In the genomic region with DNA sequence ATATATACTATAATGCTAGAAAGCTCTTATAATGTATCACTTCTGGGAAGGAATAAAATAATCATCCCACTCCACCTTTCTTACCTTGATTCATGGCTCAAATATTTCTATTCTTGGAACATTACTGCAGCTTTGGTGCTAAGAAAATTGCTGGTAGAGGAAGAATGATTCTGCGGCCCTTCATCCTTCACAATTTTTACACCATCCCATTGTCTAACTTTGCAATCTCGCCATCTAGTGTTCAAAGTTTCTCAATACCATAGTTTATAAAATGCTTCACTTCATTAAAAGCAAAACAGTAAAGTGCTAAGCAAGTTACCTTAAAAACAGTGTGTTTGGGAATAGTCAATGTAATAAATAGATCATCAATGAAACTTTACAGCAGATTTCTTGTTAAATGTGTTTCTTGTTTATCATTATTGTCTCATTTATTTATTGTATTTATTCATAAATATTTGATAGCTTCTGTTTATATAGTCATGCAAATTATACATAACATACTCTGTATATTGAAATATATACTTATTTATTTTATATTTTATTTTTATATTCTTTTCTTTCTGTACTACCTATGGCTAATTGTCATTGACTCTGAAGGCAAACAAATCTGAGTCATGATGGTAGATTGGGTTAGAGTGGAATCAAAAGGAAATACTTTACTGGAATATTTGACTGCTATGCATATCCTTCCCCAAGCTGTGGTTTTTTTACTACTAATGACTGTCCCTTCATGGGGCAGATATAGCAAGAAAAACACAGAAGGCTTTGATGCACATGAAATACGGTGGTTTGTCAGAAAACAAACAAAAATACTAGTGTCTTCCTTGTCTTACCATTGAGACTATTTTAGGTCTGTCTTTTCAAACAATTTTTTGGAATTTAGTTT, we compare ENCODE assay signal across 8 cellular contexts.
DNase-seq lines count a peak whose midpoint lies in the region; ATAC-seq and TF ChIP-seq lines count a peak whose summit lies in the region.

No MANE protein-coding gene starts in this region.

- H3K36me3 ChIP-seq in cardiac muscle cell: no peaks in the 10 kb centered on the region
- no peaks in the 10 kb centered on the region for H3K36me3 ChIP-seq in mucosa of descending colon (ENCODE audit: low read depth)

- intact Hi-C loops in Right ventricle myocardium inferior (cut with DNase I) (loop anchor here (5.0 kb wide), 3 partner anchors 212 to 887 kb away; no protein-coding TSS in a partner anchor), mucosa of descending colon (cut with DNase I, micrococcal nuclease) (loop anchor here in 1 of 2 donors (5.0 kb wide), 1 partner anchor 172 kb away; no protein-coding TSS in a partner anchor)

- no peaks in the 10 kb centered on the region for H3K27me3 ChIP-seq in cardiac muscle cell

- H3K4me3 ChIP-seq in cardiac muscle cell: no peak overlapping the region
- no peak overlapping the region for H3K4me3 ChIP-seq in mucosa of descending colon

- no peaks in the 10 kb centered on the region for H3K4me1 ChIP-seq in cardiac muscle cell (ENCODE audit: low read depth)
- H3K4me1 ChIP-seq in mucosa of descending colon (ENCODE audit: low read depth): no peaks in the 10 kb centered on the region

- ATAC-seq in Right ventricle myocardium inferior: no peak
- peak; percentile 76 for ATAC-seq in HG03159 (IDR thresholded peaks at IDR 0.05; ENCODE audit: unreplicated experiment)
- ATAC-seq in mucosa of descending colon: peak; percentile 52
- no peak for ATAC-seq in HG03521 (IDR thresholded peaks at IDR 0.05; ENCODE audit: unreplicated experiment)

- H3K27ac ChIP-seq in cardiac muscle cell: no peak overlapping the region

- TF ChIP-seq CTCF in cardiac muscle cell (IDR thresholded peaks at IDR 0.05; ENCODE audit: low read depth, low read length) (peak; percentile 52), mucosa of descending colon (IDR thresholded peaks at IDR 0.05) (no peak)

- H3K9me3 ChIP-seq in cardiac muscle cell (ENCODE audit: low read depth): no peaks in the 10 kb centered on the region
- H3K9me3 ChIP-seq in mucosa of descending colon: no peaks in the 10 kb centered on the region

- DNase-seq in cardiac muscle cell (ENCODE audit: low read depth in 1 of 2, low spot score in 1 of 2): peak; percentile 57 to 77
- DNase-seq in Right ventricle myocardium inferior (ENCODE audit: missing footprints): no peak
- peak; percentile 29 for DNase-seq in NCI-H748 (lab: John Stamatoyannopoulos, UW; ENCODE audit: unreplicated experiment)
- peak; percentile 80 for DNase-seq in dedifferentiated amniotic fluid mesenchymal stem cell (ENCODE audit: extremely low spot score)
- peak in 1 of 3 donors; percentile 11 for DNase-seq in mucosa of descending colon
- no peak for DNase-seq in activated CD4-positive, alpha-beta T cell treated with anti-CD3 and anti-CD28 coated beads for 4 hours

Comparison
In these comparisons a context has a peak if more than half of its experiments do, and no peak if none do; other contexts are left out.
1. DNase-seq: peak in cardiac muscle cell (2 of 2), NCI-H748 (single experiment) and dedifferentiated amniotic fluid mesenchymal stem cell (single experiment); none in Right ventricle myocardium inferior (single experiment) and activated CD4-positive, alpha-beta T cell treated with anti-CD3 and anti-CD28 coated beads for 4 hours (0 of 2).
2. ATAC-seq: peak in HG03159 (single experiment) and mucosa of descending colon (single experiment); none in Right ventricle myocardium inferior (single experiment) and HG03521 (single experiment).